Comparison of ENCODE assay signal across 8 cellular contexts in the genomic region with DNA sequence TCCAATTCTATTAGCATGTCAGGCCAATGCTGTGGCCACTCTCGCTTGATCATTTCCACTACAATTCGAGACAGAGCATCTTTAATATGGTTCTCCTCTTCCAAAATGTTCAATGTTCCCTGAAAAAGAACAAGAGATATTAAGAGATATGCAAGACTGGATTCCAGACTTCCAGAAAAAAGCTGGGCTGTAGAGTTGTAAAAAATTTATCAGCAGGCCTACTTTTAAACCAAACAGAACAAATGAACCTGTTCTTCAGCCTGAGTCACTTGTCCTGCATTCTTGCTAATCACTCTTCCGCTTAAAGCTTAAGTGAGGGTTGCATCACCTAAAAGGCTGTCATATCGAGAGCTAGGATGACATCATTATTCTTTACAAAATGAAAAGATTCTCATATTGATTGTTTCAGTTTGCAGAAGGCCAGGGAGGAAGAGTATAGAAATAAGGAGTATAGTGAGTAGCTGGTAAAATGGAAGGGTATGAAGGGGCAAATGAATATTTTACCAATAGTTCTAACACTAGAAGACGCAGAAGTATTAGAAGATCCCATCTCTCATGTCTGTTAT.
DNase-seq lines count a peak whose midpoint lies in the region; ATAC-seq and TF ChIP-seq lines count a peak whose summit lies in the region.
"Had no signal": no experiment of that assay in that cellular context is flagged by ENCODE, and none has a peak within 500 bp of the region (broad histone marks: within the 10 kb centered on the region; RNA-seq: fewer than 3 reads in every experiment).

No MANE protein-coding gene starts in this region.

- H3K27ac ChIP-seq in epithelial cell of prostate, result peak overlapping the region; percentile 88

- no peak for ATAC-seq in HG03571 (IDR thresholded peaks at IDR 0.05; ENCODE audit: unreplicated experiment)

- CTCF ChIA-PET in HEK293T (lab: Yijun Ruan, JAX), result no interaction called here

- DNase-seq in EL (peak; percentile 32), NOMO-1 treated with DMSO at 0.1 percent for 48 hours (lab: John Stamatoyannopoulos, UW; ENCODE audit: unreplicated experiment) (peak; percentile 52), epithelial cell of prostate (ENCODE audit: low read depth, low spot score) (peak; percentile 52), HEK293T (ENCODE audit: extremely low spot score) (no peak), NCI-H82 treated with DMSO at 0.1 percent for 48 hours (lab: John Stamatoyannopoulos, UW; ENCODE audit: unreplicated experiment) (no peak)
- DNase-seq: DMS79, NCI-H2029 treated with DMSO at 0.1 percent for 48 hours had no signal

- POLR2A ChIA-PET in HEK293T (lab: Yijun Ruan, JAX), result interaction anchor here (2.0 kb wide), 1 partner anchor 144 kb away, joined by 4 read pairs; the partner anchor contains the start of gene ABCC10

TF ChIP-seq in HEK293T, 16 proteins besides CTCF, POLR2A, EP300 and RAD21:
- TF ChIP-seq SP1 (IDR thresholded peaks at IDR 0.05), result no peak
- no peak for TF ChIP-seq TARDBP (IDR thresholded peaks at IDR 0.05)
- TF ChIP-seq FOXA1 (IDR thresholded peaks at IDR 0.05), result no peak
- TF ChIP-seq NFRKB (IDR thresholded peaks at IDR 0.05), result no peak
- no peak for TF ChIP-seq FOXK2 (IDR thresholded peaks at IDR 0.05)
- TF ChIP-seq HDGF (IDR thresholded peaks at IDR 0.05; ENCODE audit: borderline replicate concordance), result no peak
- no peak for TF ChIP-seq ELF4 (IDR thresholded peaks at IDR 0.05)
- TF ChIP-seq, protein P1, sequence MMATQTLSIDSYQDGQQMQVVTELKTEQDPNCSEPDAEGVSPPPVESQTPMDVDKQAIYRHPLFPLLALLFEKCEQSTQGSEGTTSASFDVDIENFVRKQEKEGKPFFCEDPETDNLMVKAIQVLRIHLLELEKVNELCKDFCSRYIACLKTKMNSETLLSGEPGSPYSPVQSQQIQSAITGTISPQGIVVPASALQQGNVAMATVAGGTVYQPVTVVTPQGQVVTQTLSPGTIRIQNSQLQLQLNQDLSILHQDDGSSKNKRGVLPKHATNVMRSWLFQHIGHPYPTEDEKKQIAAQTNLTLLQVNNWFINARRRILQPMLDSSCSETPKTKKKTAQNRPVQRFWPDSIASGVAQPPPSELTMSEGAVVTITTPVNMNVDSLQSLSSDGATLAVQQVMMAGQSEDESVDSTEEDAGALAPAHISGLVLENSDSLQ (IDR thresholded peaks at IDR 0.05), result no peak

Comparison
In these comparisons a context has a peak if more than half of its experiments do, and no peak if none do; other contexts are left out.
1. DNase-seq: peak in EL (single experiment), NOMO-1 treated with DMSO at 0.1 percent for 48 hours (single experiment) and epithelial cell of prostate (single experiment); none in HEK293T (single experiment) and NCI-H82 treated with DMSO at 0.1 percent for 48 hours (single experiment).